1 cellular context compared by ENCODE assay signal in the genomic region with DNA sequence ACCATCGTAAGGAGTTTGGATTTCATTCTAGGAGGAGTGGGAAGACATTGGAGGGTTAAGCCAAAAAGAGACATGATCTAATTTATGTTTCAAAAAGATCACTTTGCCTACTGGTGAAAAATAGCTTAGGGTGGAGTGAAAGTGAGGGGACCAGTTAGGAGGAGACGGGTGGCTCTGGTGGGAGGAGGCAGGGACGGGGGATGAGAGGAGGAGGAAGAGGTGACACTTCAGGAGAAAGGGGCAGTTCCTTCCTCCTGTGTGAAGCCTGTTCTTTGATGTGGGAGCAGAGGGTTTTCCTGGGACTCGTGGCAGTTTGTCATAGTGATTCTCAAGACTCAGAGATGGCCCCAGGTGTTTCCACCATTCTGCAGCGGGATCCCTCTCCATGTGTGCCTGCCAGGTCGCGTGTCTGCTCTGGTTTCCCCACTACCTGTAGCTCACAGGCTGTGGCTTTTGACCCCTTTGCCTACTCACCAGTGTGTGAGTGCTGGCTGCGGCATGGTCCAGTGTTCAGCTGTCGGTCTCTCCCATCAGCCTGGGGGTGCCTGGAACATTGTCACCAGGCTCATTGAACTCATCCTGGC.
A peak's percentile ranks its signal among the peaks of the same experiment; 100 is the strongest.
TF ChIP-seq lines count a peak whose summit lies in the region.

No MANE protein-coding gene starts in this region.

TF ChIP-seq in HEK293, 187 proteins besides CTCF, POLR2A, EP300 and RAD21:
- TF ChIP-seq ZFHX2 (tag by site-specific recombination; conservative IDR thresholded peaks at IDR 0.05) (peak; percentile 25; the same call in 1 of the 2 replicates), ZNF175 (tag by site-specific recombination; IDR thresholded peaks at IDR 0.05) (no peak)
